1 cellular context compared by ENCODE assay signal in the genomic region with DNA sequence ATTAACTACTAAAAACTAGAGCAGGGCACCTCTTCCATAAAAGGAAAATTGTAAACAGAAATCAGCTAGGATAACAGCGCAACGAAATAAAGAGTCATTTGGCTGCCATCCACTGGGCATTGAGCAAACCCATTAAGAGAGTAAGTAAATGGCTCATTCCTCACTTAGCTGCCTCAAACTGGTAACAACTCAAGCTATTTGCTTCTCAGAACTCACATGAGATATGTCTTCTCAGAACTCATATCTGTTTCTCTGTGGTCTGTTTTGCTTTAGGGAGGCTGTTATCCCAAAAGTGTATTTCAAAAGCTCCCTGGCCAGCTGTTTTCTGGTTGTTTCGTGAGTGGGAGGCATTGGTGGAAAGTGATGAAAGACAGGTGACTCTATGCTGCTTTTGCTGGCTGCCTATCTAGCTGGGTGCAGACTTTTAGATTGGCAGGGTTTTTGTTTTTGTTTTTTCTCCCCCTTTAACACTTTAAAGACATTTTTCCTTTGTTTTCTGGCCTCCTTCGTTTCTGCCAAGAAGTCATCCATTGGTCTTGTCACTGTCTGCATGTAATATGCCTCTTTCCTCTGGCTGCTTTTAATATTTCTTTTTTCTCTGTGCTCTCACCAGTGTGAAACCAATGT.
TF ChIP-seq lines count a peak whose summit lies in the region.

No MANE protein-coding gene starts in this region.

TF ChIP-seq in K562, 482 proteins besides CTCF, POLR2A, EP300 and RAD21 (continued from another document and continues in another):
- TF ChIP-seq, protein P1, sequence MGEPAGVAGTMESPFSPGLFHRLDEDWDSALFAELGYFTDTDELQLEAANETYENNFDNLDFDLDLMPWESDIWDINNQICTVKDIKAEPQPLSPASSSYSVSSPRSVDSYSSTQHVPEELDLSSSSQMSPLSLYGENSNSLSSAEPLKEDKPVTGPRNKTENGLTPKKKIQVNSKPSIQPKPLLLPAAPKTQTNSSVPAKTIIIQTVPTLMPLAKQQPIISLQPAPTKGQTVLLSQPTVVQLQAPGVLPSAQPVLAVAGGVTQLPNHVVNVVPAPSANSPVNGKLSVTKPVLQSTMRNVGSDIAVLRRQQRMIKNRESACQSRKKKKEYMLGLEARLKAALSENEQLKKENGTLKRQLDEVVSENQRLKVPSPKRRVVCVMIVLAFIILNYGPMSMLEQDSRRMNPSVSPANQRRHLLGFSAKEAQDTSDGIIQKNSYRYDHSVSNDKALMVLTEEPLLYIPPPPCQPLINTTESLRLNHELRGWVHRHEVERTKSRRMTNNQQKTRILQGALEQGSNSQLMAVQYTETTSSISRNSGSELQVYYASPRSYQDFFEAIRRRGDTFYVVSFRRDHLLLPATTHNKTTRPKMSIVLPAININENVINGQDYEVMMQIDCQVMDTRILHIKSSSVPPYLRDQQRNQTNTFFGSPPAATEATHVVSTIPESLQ (CRISPR knock-in tag; IDR thresholded peaks at IDR 0.05), result 0 out of 2 replicates have a peak, but pooled peaks have one; percentile 33
- no peak for TF ChIP-seq HNRNPK (IDR thresholded peaks at IDR 0.05; ENCODE audit: low read depth, low read length, poor library complexity, severe bottlenecking)
- TF ChIP-seq, protein P2, sequence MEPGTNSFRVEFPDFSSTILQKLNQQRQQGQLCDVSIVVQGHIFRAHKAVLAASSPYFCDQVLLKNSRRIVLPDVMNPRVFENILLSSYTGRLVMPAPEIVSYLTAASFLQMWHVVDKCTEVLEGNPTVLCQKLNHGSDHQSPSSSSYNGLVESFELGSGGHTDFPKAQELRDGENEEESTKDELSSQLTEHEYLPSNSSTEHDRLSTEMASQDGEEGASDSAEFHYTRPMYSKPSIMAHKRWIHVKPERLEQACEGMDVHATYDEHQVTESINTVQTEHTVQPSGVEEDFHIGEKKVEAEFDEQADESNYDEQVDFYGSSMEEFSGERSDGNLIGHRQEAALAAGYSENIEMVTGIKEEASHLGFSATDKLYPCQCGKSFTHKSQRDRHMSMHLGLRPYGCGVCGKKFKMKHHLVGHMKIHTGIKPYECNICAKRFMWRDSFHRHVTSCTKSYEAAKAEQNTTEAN (CRISPR knock-in tag; IDR thresholded peaks at IDR 0.05), result no peak
- TF ChIP-seq RFX1 (IDR thresholded peaks at IDR 0.05), result no peak
- TF ChIP-seq ASH1L (IDR thresholded peaks at IDR 0.05; ENCODE audit: borderline replicate concordance, low read depth, partially characterized antibody), result no peak
- no peak for TF ChIP-seq ZNF408 (CRISPR knock-in tag; IDR thresholded peaks at IDR 0.05; ENCODE audit: low read depth)
- TF ChIP-seq ZNF436 (CRISPR knock-in tag; IDR thresholded peaks at IDR 0.05), result no peak
- TF ChIP-seq, protein P3, sequence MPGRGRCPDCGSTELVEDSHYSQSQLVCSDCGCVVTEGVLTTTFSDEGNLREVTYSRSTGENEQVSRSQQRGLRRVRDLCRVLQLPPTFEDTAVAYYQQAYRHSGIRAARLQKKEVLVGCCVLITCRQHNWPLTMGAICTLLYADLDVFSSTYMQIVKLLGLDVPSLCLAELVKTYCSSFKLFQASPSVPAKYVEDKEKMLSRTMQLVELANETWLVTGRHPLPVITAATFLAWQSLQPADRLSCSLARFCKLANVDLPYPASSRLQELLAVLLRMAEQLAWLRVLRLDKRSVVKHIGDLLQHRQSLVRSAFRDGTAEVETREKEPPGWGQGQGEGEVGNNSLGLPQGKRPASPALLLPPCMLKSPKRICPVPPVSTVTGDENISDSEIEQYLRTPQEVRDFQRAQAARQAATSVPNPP (IDR thresholded peaks at IDR 0.05; ENCODE audit: borderline replicate concordance, insufficient read depth, insufficient read length), result no peak
- TF ChIP-seq ZFP30 (CRISPR knock-in tag; IDR thresholded peaks at IDR 0.05; ENCODE audit: borderline replicate concordance), result no peak
- TF ChIP-seq JUN (IDR thresholded peaks at IDR 0.05; ENCODE audit: borderline replicate concordance, low read depth, low read length), result 0 out of 2 replicates have a peak, but pooled peaks have one; percentile 18
- no peak for TF ChIP-seq JUN (CRISPR knock-in tag; IDR thresholded peaks at IDR 0.05; ENCODE audit: borderline replicate concordance)
- TF ChIP-seq ZNF41 (CRISPR knock-in tag; conservative IDR thresholded peaks at IDR 0.05), result no peak
- TF ChIP-seq TBP (optimal IDR thresholded peaks at IDR 0.05; ENCODE audit: low read depth, low read length), result no peak
- TF ChIP-seq CHD2 (IDR thresholded peaks at IDR 0.05; ENCODE audit: low read depth, low read length), result no peak
- no peak for TF ChIP-seq PTRF (tag; IDR thresholded peaks at IDR 0.05)
- no peak for TF ChIP-seq ZNF740 (CRISPR knock-in tag; IDR thresholded peaks at IDR 0.05)
- TF ChIP-seq ZNF740 (tag; IDR thresholded peaks at IDR 0.05), result no peak
- no peak for TF ChIP-seq ELK1 (CRISPR knock-in tag; IDR thresholded peaks at IDR 0.05)
- TF ChIP-seq CBFB (CRISPR knock-in tag; IDR thresholded peaks at IDR 0.05), result no peak
- TF ChIP-seq, protein P4, sequence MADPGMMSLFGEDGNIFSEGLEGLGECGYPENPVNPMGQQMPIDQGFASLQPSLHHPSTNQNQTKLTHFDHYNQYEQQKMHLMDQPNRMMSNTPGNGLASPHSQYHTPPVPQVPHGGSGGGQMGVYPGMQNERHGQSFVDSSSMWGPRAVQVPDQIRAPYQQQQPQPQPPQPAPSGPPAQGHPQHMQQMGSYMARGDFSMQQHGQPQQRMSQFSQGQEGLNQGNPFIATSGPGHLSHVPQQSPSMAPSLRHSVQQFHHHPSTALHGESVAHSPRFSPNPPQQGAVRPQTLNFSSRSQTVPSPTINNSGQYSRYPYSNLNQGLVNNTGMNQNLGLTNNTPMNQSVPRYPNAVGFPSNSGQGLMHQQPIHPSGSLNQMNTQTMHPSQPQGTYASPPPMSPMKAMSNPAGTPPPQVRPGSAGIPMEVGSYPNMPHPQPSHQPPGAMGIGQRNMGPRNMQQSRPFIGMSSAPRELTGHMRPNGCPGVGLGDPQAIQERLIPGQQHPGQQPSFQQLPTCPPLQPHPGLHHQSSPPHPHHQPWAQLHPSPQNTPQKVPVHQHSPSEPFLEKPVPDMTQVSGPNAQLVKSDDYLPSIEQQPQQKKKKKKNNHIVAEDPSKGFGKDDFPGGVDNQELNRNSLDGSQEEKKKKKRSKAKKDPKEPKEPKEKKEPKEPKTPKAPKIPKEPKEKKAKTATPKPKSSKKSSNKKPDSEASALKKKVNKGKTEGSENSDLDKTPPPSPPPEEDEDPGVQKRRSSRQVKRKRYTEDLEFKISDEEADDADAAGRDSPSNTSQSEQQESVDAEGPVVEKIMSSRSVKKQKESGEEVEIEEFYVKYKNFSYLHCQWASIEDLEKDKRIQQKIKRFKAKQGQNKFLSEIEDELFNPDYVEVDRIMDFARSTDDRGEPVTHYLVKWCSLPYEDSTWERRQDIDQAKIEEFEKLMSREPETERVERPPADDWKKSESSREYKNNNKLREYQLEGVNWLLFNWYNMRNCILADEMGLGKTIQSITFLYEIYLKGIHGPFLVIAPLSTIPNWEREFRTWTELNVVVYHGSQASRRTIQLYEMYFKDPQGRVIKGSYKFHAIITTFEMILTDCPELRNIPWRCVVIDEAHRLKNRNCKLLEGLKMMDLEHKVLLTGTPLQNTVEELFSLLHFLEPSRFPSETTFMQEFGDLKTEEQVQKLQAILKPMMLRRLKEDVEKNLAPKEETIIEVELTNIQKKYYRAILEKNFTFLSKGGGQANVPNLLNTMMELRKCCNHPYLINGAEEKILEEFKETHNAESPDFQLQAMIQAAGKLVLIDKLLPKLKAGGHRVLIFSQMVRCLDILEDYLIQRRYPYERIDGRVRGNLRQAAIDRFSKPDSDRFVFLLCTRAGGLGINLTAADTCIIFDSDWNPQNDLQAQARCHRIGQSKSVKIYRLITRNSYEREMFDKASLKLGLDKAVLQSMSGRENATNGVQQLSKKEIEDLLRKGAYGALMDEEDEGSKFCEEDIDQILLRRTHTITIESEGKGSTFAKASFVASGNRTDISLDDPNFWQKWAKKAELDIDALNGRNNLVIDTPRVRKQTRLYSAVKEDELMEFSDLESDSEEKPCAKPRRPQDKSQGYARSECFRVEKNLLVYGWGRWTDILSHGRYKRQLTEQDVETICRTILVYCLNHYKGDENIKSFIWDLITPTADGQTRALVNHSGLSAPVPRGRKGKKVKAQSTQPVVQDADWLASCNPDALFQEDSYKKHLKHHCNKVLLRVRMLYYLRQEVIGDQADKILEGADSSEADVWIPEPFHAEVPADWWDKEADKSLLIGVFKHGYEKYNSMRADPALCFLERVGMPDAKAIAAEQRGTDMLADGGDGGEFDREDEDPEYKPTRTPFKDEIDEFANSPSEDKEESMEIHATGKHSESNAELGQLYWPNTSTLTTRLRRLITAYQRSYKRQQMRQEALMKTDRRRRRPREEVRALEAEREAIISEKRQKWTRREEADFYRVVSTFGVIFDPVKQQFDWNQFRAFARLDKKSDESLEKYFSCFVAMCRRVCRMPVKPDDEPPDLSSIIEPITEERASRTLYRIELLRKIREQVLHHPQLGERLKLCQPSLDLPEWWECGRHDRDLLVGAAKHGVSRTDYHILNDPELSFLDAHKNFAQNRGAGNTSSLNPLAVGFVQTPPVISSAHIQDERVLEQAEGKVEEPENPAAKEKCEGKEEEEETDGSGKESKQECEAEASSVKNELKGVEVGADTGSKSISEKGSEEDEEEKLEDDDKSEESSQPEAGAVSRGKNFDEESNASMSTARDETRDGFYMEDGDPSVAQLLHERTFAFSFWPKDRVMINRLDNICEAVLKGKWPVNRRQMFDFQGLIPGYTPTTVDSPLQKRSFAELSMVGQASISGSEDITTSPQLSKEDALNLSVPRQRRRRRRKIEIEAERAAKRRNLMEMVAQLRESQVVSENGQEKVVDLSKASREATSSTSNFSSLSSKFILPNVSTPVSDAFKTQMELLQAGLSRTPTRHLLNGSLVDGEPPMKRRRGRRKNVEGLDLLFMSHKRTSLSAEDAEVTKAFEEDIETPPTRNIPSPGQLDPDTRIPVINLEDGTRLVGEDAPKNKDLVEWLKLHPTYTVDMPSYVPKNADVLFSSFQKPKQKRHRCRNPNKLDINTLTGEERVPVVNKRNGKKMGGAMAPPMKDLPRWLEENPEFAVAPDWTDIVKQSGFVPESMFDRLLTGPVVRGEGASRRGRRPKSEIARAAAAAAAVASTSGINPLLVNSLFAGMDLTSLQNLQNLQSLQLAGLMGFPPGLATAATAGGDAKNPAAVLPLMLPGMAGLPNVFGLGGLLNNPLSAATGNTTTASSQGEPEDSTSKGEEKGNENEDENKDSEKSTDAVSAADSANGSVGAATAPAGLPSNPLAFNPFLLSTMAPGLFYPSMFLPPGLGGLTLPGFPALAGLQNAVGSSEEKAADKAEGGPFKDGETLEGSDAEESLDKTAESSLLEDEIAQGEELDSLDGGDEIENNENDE (IDR thresholded peaks at IDR 0.05; ENCODE audit: low read depth, low read length), result no peak
- peak; percentile 93; the same call in 1 of the 2 replicates for TF ChIP-seq KLF16 (IDR thresholded peaks at IDR 0.05)
- TF ChIP-seq, protein P5, sequence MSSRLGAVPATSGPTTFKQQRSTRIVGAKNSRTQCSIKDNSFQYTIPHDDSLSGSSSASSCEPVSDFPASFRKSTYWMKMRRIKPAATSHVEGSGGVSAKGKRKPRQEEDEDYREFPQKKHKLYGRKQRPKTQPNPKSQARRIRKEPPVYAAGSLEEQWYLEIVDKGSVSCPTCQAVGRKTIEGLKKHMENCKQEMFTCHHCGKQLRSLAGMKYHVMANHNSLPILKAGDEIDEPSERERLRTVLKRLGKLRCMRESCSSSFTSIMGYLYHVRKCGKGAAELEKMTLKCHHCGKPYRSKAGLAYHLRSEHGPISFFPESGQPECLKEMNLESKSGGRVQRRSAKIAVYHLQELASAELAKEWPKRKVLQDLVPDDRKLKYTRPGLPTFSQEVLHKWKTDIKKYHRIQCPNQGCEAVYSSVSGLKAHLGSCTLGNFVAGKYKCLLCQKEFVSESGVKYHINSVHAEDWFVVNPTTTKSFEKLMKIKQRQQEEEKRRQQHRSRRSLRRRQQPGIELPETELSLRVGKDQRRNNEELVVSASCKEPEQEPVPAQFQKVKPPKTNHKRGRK (tag; IDR thresholded peaks at IDR 0.05), result no peak
- no peak for TF ChIP-seq ZNF146 (CRISPR knock-in tag; IDR thresholded peaks at IDR 0.05; ENCODE audit: unreplicated experiment)
- no peak for TF ChIP-seq HIVEP1 (CRISPR knock-in tag; IDR thresholded peaks at IDR 0.05)
- TF ChIP-seq MEF2D (tag; conservative IDR thresholded peaks at IDR 0.05; ENCODE audit: low read depth), result no peak
- peak; percentile 85 for TF ChIP-seq TEAD4 (IDR thresholded peaks at IDR 0.05; ENCODE audit: low read length)
- TF ChIP-seq TEAD4 (CRISPR knock-in tag; IDR thresholded peaks at IDR 0.05; ENCODE audit: borderline replicate concordance), result no peak
- no peak for TF ChIP-seq TSC22D4 (tag; IDR thresholded peaks at IDR 0.05)
- TF ChIP-seq ZBTB12 (CRISPR knock-in tag; IDR thresholded peaks at IDR 0.05), result no peak
- TF ChIP-seq HDAC8 (tag; IDR thresholded peaks at IDR 0.05), result no peak
- no peak; the same call in 1 of the 2 replicates for TF ChIP-seq GATAD2B (IDR thresholded peaks at IDR 0.05; ENCODE audit: borderline replicate concordance)
- TF ChIP-seq SMAD4 (CRISPR knock-in tag; conservative IDR thresholded peaks at IDR 0.05), result peak; percentile 76
- no peak for TF ChIP-seq ELF2 (CRISPR knock-in tag; IDR thresholded peaks at IDR 0.05)
- TF ChIP-seq ARID2 (IDR thresholded peaks at IDR 0.05), result no peak
- TF ChIP-seq TCF7 (IDR thresholded peaks at IDR 0.05; ENCODE audit: borderline replicate concordance), result no peak
- no peak; the same call in 1 of the 2 replicates for TF ChIP-seq MEF2A (IDR thresholded peaks at IDR 0.05; ENCODE audit: control insufficient read depth, low read depth, low read length)
- no peak for TF ChIP-seq HEY1 (CRISPR knock-in tag; IDR thresholded peaks at IDR 0.05; ENCODE audit: borderline replicate concordance)
- no peak for TF ChIP-seq NEUROD1 (IDR thresholded peaks at IDR 0.05; ENCODE audit: borderline replicate concordance, low read depth, low read length, partially characterized antibody)
- TF ChIP-seq SMC3 (conservative IDR thresholded peaks at IDR 0.05; ENCODE audit: insufficient read depth, low read depth, low read length), result 0 out of 2 replicates have a peak, but pooled peaks have one; percentile 7
